ENCODE assay signal across 1 cellular context in genomic region chr9:132406554-132407122, GRCh38.
TF ChIP-seq lines count a peak whose summit lies in the region.

TSS of gene TTF1 (minus strand) at chr9:132406840. CDS start at chr9:132402821, 4,019 bp downstream.

TF ChIP-seq in H1, 55 proteins besides CTCF, POLR2A, EP300 and RAD21:
- TF ChIP-seq SAP30 (IDR thresholded peaks at IDR 0.05; ENCODE audit: insufficient read depth, insufficient replicate concordance, low read length) = peak; percentile 98
- peak; percentile 94 for TF ChIP-seq GABPA (IDR thresholded peaks at IDR 0.05; ENCODE audit: borderline replicate concordance, insufficient read depth, low read length)
- TF ChIP-seq MAFK (IDR thresholded peaks at IDR 0.05; ENCODE audit: low read depth, low read length) = no peak
- TF ChIP-seq TAF7 (optimal IDR thresholded peaks at IDR 0.05; ENCODE audit: borderline replicate concordance, low read depth, low read length) = no peak
- no peak for TF ChIP-seq BACH1 (IDR thresholded peaks at IDR 0.05; ENCODE audit: low read length)
- TF ChIP-seq MAX (IDR thresholded peaks at IDR 0.05) = peak; percentile 55
- TF ChIP-seq RFX5 (IDR thresholded peaks at IDR 0.05; ENCODE audit: borderline replicate concordance, low read depth, low read length) = no peak
- peak; percentile 83; the same call in 1 of the 2 replicates for TF ChIP-seq GTF2F1 (IDR thresholded peaks at IDR 0.05; ENCODE audit: borderline replicate concordance, low read depth, low read length)
- peak; percentile 94 to 99 for TF ChIP-seq SIN3A (conservative IDR thresholded peaks at IDR 0.05 in 1 of 2, IDR thresholded peaks at IDR 0.05 in 1 of 2; ENCODE audit: low read depth in 1 of 2, low read length in 2 of 2)
- TF ChIP-seq RBBP5 (IDR thresholded peaks at IDR 0.05; ENCODE audit: borderline replicate concordance, low read depth, low read length) = no peak
- TF ChIP-seq CREB1 (IDR thresholded peaks at IDR 0.05) = peak; percentile 87
- no peak; the same call in 1 of the 2 replicates for TF ChIP-seq CHD2 (IDR thresholded peaks at IDR 0.05; ENCODE audit: low read length)
- no peak for TF ChIP-seq FOSL1 (IDR thresholded peaks at IDR 0.05; ENCODE audit: insufficient read depth, low read depth, low read length)
- TF ChIP-seq PHF8 (conservative IDR thresholded peaks at IDR 0.05; ENCODE audit: low read depth, low read length) = peak; percentile 83
- no peak; the same call in 1 of the 2 replicates for TF ChIP-seq YY1 (IDR thresholded peaks at IDR 0.05; ENCODE audit: low read depth, low read length)
- no peak for TF ChIP-seq ZNF274 (IDR thresholded peaks at IDR 0.05; ENCODE audit: borderline replicate concordance, extremely low read depth, low read length)
- TF ChIP-seq TAF1 (IDR thresholded peaks at IDR 0.05; ENCODE audit: low read depth, low read length) = peak; percentile 83
- no peak for TF ChIP-seq KDM5A (IDR thresholded peaks at IDR 0.05; ENCODE audit: low read length)
- no peak for TF ChIP-seq ATF2 (IDR thresholded peaks at IDR 0.05; ENCODE audit: low read length)
- TF ChIP-seq TBP (IDR thresholded peaks at IDR 0.05; ENCODE audit: low read depth, low read length) = peak; percentile 81
- no peak for TF ChIP-seq RNF2 (IDR thresholded peaks at IDR 0.05; ENCODE audit: borderline replicate concordance, low read depth, low read length, missing control alignments, poor library complexity, severe bottlenecking)
- TF ChIP-seq HDAC6 (IDR thresholded peaks at IDR 0.05; ENCODE audit: low read depth, low read length) = no peak
- no peak for TF ChIP-seq JUND (IDR thresholded peaks at IDR 0.05; ENCODE audit: low read length)
- no peak for TF ChIP-seq USF2 (IDR thresholded peaks at IDR 0.05; ENCODE audit: low read length)
- no peak for TF ChIP-seq SP1 (IDR thresholded peaks at IDR 0.05; ENCODE audit: low read depth, low read length)
- TF ChIP-seq ASH2L (IDR thresholded peaks at IDR 0.05; ENCODE audit: low read length) = peak; percentile 71
- no peak for TF ChIP-seq KDM4A (IDR thresholded peaks at IDR 0.05; ENCODE audit: low read depth, low read length, severe bottlenecking)
- TF ChIP-seq SRF (IDR thresholded peaks at IDR 0.05; ENCODE audit: low read depth, low read length) = no peak
- TF ChIP-seq SIRT6 (IDR thresholded peaks at IDR 0.05; ENCODE audit: low read length) = no peak
- no peak for TF ChIP-seq TEAD4 (IDR thresholded peaks at IDR 0.05; ENCODE audit: low read depth, low read length)
- peak; percentile 93 for TF ChIP-seq EGR1 (IDR thresholded peaks at IDR 0.05; ENCODE audit: borderline replicate concordance, low read depth, low read length)
- TF ChIP-seq KDM1A (IDR thresholded peaks at IDR 0.05; ENCODE audit: borderline replicate concordance, low read length) = no peak
- peak; percentile 59; the same call in 1 of the 2 replicates for TF ChIP-seq POLR2AphosphoS5 (IDR thresholded peaks at IDR 0.05; ENCODE audit: low read depth, low read length)
